In the genomic region with DNA sequence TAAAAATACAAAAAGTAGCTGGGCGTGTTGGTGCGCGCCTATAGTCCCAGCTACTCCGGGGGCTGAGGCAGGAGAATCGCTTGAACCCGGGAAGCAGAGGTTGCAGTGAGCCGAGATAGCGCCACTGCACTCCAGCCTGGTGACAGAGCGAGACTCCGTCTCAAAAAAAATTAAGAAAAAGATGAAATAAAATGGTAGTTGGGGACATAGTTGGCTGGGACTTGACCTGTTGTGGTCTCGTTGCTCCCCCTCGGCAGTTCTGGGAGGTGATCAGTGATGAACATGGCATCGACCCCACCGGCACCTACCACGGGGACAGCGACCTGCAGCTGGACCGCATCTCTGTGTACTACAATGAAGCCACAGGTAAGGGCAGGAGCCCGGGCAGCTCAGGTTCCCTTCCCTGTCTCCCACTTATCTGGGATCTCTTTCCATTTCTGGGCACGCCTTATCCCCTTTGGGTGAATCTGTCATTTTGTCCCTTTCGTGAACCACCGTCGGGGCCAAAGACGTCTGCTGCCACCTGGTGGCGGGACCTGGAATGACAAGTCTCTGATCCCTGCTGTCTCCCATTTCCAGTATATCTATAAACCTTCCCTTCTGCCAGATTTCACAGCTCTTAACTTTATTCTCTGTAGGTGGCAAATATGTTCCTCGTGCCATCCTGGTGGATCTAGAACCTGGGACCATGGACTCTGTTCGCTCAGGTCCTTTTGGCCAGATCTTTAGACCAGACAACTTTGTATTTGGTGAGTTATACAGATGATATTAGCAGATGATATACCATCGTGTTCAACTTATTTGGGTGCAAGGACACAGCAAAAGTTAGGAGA, we compare ENCODE assay signal across 8 cellular contexts. TPM values are rescaled to one million over a fixed set of nuclear protein-coding genes. Genes with fewer than 3 reads are reported as not detected.
DNase-seq lines count a peak whose midpoint lies in the region; ATAC-seq and TF ChIP-seq lines count a peak whose summit lies in the region.

No MANE protein-coding gene starts in this region.

- peak; percentile 75 for DNase-seq in NCI-H2196 (lab: John Stamatoyannopoulos, UW; ENCODE audit: unreplicated experiment)
- peak; percentile 82 for DNase-seq in WTC11 (ENCODE audit: low spot score)
- DNase-seq in cardiac fibroblast (ENCODE audit: low read depth in 2 of 2), result peak; percentile 82 to 83
- DNase-seq in inferior parietal cortex (ENCODE audit: extremely low spot score), result peak; percentile 92
- DNase-seq in spleen, result peak; percentile 95

- no peaks in the 10 kb centered on the region for H3K27me3 Mint-ChIP-seq in WTC11 (ENCODE audit: low read depth)

- peak overlapping the region; percentile 86 to 95 for H3K4me3 ChIP-seq in cardiac fibroblast (replicated peaks in 1 of 2; ENCODE audit: low read depth in 2 of 2, low read length in 2 of 2)
- peak overlapping the region; percentile 80 to 97 (median 94) for H3K4me3 ChIP-seq in spleen

- H3K4me1 Mint-ChIP-seq in WTC11, result peaks cover 47% of the 10 kb centered on the region

- H3K27ac ChIP-seq in 22Rv1 (peak overlapping the region; percentile 97), spleen (peak overlapping the region; percentile 89 to 99 (median 98))

- H3K9me3 Mint-ChIP-seq in WTC11, result no peaks in the 10 kb centered on the region

- intact Hi-C loops in spleen (cut with DNase I; ENCODE audit: low total_unique reads), result loop anchor here (10.0 kb wide), 1 partner anchor 108 kb away; a partner anchor contains a TSS

- POLR2A ChIA-PET in WTC11 (lab: Charles Lee), result interaction anchor here (1.8 to 2.7 kb wide), 3 partner anchors 22 to 43 kb away, joined by 4 to 8 read pairs (median 7); a partner anchor contains a TSS

- peaks cover 0 to 57% (median 47%) of the 10 kb centered on the region in 6 donors for H3K36me3 ChIP-seq in spleen

- peak; percentile 1; the same call in 1 of the 2 replicates for ATAC-seq in WTC11
- ATAC-seq in HG02610 (IDR thresholded peaks at IDR 0.05; ENCODE audit: unreplicated experiment), result no peak

- CTCF ChIA-PET in WTC11 (lab: Charles Lee), result interaction anchor here (0.9 to 6.0 kb wide), 10 partner anchors 9 to 110 kb away, joined by 3 to 54 read pairs (median 10); a partner anchor contains a TSS

- H3K27me3 ChIP-seq in spleen (replicated peaks in 1 of 7), result no peaks in the 10 kb centered on the region

- peaks cover 31 to 86% (median 70%) of the 10 kb centered on the region in 6 donors for H3K4me1 ChIP-seq in spleen

- peak overlapping the region; percentile 99 for H3K4me3 Mint-ChIP-seq in WTC11

- no peaks in the 10 kb centered on the region for H3K9me3 ChIP-seq in spleen

- H3K36me3 Mint-ChIP-seq in WTC11, result peaks cover 56% of the 10 kb centered on the region

- peak overlapping the region; percentile 97 for H3K27ac Mint-ChIP-seq in WTC11

- TF ChIP-seq POLR2A in GM15510 (IDR thresholded peaks at IDR 0.05; ENCODE audit: borderline replicate concordance, extremely low read depth, insufficient read length), result peak; percentile 11
- TF ChIP-seq POLR2A in spleen (IDR thresholded peaks at IDR 0.05), result no peak

- 10 to 15% (median 13%) methylated on average over 27 of the region's 27 CpGs for WGBS in spleen, 5 donors

- TF ChIP-seq CTCF in 22Rv1 (IDR thresholded peaks at IDR 0.05), result peak; percentile 96
- peak; percentile 98 for TF ChIP-seq CTCF in WTC11 (IDR thresholded peaks at IDR 0.05)
- TF ChIP-seq CTCF in cardiac fibroblast (IDR thresholded peaks at IDR 0.05; ENCODE audit: low read depth, low read length), result peak; percentile 89
- peak; percentile 91 to 98 (median 95) for TF ChIP-seq CTCF in spleen (IDR thresholded peaks at IDR 0.05 in 8 of 11, conservative IDR thresholded peaks at IDR 0.05 in 3 of 11)

TF ChIP-seq in WTC11, 78 proteins besides CTCF, POLR2A, EP300 and RAD21 (continues in another document):
- TF ChIP-seq TP53 (CRISPR knock-in tag; IDR thresholded peaks at IDR 0.05) (no peak), IRF2 (CRISPR knock-in tag; IDR thresholded peaks at IDR 0.05; ENCODE audit: borderline replicate concordance, low read depth) (no peak), GABPB1 (CRISPR knock-in tag; IDR thresholded peaks at IDR 0.05) (peak; percentile 8; the same call in 1 of the 2 replicates), ESRRA (CRISPR knock-in tag; IDR thresholded peaks at IDR 0.05; ENCODE audit: borderline replicate concordance) (no peak), SMAD3 (CRISPR knock-in tag; IDR thresholded peaks at IDR 0.05; ENCODE audit: borderline replicate concordance) (no peak), CREM (CRISPR knock-in tag; IDR thresholded peaks at IDR 0.05) (no peak), PRRX2 (CRISPR knock-in tag; IDR thresholded peaks at IDR 0.05) (0 out of 2 replicates have a peak, but pooled peaks have one; percentile 72), ATF1 (CRISPR knock-in tag; IDR thresholded peaks at IDR 0.05) (no peak)
- TF ChIP-seq, protein P1, sequence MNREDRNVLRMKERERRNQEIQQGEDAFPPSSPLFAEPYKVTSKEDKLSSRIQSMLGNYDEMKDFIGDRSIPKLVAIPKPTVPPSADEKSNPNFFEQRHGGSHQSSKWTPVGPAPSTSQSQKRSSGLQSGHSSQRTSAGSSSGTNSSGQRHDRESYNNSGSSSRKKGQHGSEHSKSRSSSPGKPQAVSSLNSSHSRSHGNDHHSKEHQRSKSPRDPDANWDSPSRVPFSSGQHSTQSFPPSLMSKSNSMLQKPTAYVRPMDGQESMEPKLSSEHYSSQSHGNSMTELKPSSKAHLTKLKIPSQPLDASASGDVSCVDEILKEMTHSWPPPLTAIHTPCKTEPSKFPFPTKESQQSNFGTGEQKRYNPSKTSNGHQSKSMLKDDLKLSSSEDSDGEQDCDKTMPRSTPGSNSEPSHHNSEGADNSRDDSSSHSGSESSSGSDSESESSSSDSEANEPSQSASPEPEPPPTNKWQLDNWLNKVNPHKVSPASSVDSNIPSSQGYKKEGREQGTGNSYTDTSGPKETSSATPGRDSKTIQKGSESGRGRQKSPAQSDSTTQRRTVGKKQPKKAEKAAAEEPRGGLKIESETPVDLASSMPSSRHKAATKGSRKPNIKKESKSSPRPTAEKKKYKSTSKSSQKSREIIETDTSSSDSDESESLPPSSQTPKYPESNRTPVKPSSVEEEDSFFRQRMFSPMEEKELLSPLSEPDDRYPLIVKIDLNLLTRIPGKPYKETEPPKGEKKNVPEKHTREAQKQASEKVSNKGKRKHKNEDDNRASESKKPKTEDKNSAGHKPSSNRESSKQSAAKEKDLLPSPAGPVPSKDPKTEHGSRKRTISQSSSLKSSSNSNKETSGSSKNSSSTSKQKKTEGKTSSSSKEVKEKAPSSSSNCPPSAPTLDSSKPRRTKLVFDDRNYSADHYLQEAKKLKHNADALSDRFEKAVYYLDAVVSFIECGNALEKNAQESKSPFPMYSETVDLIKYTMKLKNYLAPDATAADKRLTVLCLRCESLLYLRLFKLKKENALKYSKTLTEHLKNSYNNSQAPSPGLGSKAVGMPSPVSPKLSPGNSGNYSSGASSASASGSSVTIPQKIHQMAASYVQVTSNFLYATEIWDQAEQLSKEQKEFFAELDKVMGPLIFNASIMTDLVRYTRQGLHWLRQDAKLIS (CRISPR knock-in tag; IDR thresholded peaks at IDR 0.05; ENCODE audit: borderline replicate concordance), result no peak
- TF ChIP-seq, protein P2, sequence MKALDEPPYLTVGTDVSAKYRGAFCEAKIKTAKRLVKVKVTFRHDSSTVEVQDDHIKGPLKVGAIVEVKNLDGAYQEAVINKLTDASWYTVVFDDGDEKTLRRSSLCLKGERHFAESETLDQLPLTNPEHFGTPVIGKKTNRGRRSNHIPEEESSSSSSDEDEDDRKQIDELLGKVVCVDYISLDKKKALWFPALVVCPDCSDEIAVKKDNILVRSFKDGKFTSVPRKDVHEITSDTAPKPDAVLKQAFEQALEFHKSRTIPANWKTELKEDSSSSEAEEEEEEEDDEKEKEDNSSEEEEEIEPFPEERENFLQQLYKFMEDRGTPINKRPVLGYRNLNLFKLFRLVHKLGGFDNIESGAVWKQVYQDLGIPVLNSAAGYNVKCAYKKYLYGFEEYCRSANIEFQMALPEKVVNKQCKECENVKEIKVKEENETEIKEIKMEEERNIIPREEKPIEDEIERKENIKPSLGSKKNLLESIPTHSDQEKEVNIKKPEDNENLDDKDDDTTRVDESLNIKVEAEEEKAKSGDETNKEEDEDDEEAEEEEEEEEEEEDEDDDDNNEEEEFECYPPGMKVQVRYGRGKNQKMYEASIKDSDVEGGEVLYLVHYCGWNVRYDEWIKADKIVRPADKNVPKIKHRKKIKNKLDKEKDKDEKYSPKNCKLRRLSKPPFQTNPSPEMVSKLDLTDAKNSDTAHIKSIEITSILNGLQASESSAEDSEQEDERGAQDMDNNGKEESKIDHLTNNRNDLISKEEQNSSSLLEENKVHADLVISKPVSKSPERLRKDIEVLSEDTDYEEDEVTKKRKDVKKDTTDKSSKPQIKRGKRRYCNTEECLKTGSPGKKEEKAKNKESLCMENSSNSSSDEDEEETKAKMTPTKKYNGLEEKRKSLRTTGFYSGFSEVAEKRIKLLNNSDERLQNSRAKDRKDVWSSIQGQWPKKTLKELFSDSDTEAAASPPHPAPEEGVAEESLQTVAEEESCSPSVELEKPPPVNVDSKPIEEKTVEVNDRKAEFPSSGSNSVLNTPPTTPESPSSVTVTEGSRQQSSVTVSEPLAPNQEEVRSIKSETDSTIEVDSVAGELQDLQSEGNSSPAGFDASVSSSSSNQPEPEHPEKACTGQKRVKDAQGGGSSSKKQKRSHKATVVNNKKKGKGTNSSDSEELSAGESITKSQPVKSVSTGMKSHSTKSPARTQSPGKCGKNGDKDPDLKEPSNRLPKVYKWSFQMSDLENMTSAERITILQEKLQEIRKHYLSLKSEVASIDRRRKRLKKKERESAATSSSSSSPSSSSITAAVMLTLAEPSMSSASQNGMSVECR (CRISPR knock-in tag; IDR thresholded peaks at IDR 0.05; ENCODE audit: borderline replicate concordance), result no peak

RNA-seq across cellular contexts. Expression of a gene that starts 2.3 kb away (rescaled TPM):
- total RNA-seq in WTC11 (2021) (1,503 to 1,570 TPM (median 1,542 TPM) in 3 replicates), spleen (100 to 1,000 TPM; 189 to 344 (median 272) TPM)
- 100 to 1,000 TPM; 109 to 203 (median 182) TPM for polyA plus RNA-seq in spleen

RNA-seq across cellular contexts. Expression of a gene that starts 5.4 kb away (rescaled TPM):
- total RNA-seq in WTC11 (2021), result 95.9 to 100 TPM (median 97.9 TPM) in 3 replicates
- 10 to 100 TPM; 20.8 to 47.7 (median 39.0) TPM for total RNA-seq in spleen
- 10 to 100 TPM in 2 of 3 donors, 1 to 10 TPM in 1; 7.8 to 18.2 (median 16.5) TPM for polyA plus RNA-seq in spleen

RNA-seq across cellular contexts. Expression of a gene that starts 20.0 kb away (rescaled TPM):
- total RNA-seq in WTC11 (2021) (110 to 121 TPM (median 120 TPM) in 3 replicates), spleen (100 to 1,000 TPM; 125 to 205 (median 170) TPM)
- 100 to 1,000 TPM; 116 to 178 (median 116) TPM for polyA plus RNA-seq in spleen

RNA-seq across cellular contexts. Expression of a gene that starts 21.9 kb away (rescaled TPM):
- total RNA-seq in WTC11 (2021), result 61.2 to 82.4 TPM (median 61.5 TPM) in 3 replicates
- 10 to 100 TPM; 29.8 to 62.2 (median 41.7) TPM for total RNA-seq in spleen
- polyA plus RNA-seq in spleen, result 10 to 100 TPM; 19.8 to 29.4 (median 25.7) TPM

RNA-seq across cellular contexts. Expression of a gene that starts 31.7 kb away (rescaled TPM):
- total RNA-seq in WTC11 (2021), result 31.2 to 33.3 TPM (median 31.3 TPM) in 3 replicates
- total RNA-seq in spleen, result 10 to 100 TPM in 6 of 7 donors, 1 to 10 TPM in 1; 9.8 to 13.8 (median 11.0) TPM
- polyA plus RNA-seq in spleen, result 10 to 100 TPM; 14.1 to 19.6 (median 17.7) TPM
